1 cellular context compared by ENCODE assay signal in the genomic region with DNA sequence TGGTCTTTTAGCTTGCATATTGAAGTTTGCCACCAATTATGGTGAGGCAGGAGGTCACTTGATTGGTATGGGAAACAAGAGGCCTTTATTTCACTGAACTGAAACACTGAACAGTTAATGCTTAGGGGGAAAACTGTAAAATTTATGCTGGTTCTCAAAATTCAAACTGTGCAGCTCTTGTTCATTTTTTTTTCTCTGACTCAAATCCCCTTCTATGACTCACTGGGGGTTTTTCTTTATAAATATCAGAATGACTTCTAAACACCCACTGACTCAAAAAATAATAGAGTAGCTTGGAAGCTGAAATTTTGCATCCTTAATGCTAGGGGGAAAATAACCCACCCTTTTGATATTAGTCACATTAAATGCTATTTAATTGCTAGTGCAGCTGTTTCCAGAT.
TF ChIP-seq lines count a peak whose summit lies in the region.

No MANE protein-coding gene starts in this region.

TF ChIP-seq in GM12878, 131 proteins besides CTCF, POLR2A, EP300 and RAD21 (continued from another document and continues in another):
- TF ChIP-seq, protein P1, sequence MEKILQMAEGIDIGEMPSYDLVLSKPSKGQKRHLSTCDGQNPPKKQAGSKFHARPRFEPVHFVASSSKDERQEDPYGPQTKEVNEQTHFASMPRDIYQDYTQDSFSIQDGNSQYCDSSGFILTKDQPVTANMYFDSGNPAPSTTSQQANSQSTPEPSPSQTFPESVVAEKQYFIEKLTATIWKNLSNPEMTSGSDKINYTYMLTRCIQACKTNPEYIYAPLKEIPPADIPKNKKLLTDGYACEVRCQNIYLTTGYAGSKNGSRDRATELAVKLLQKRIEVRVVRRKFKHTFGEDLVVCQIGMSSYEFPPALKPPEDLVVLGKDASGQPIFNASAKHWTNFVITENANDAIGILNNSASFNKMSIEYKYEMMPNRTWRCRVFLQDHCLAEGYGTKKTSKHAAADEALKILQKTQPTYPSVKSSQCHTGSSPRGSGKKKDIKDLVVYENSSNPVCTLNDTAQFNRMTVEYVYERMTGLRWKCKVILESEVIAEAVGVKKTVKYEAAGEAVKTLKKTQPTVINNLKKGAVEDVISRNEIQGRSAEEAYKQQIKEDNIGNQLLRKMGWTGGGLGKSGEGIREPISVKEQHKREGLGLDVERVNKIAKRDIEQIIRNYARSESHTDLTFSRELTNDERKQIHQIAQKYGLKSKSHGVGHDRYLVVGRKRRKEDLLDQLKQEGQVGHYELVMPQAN (conservative IDR thresholded peaks at IDR 0.05): no peak
- TF ChIP-seq MAX (IDR thresholded peaks at IDR 0.05; ENCODE audit: low read depth, low read length) (no peak), SMC3 (IDR thresholded peaks at IDR 0.05; ENCODE audit: borderline replicate concordance, low read length) (no peak), TCF7 (IDR thresholded peaks at IDR 0.05; ENCODE audit: borderline replicate concordance) (0 out of 2 replicates have a peak, but pooled peaks have one; percentile 56), USF1 (IDR thresholded peaks at IDR 0.05; ENCODE audit: borderline replicate concordance, extremely low read length, insufficient read depth, low read depth, low read length) (no peak), MYB (IDR thresholded peaks at IDR 0.05; ENCODE audit: borderline replicate concordance, low read depth, low read length) (no peak), PBX3 (IDR thresholded peaks at IDR 0.05; ENCODE audit: insufficient replicate concordance, low read depth, low read length) (no peak), ZBTB40 (IDR thresholded peaks at IDR 0.05; ENCODE audit: borderline replicate concordance) (no peak), ZNF687 (IDR thresholded peaks at IDR 0.05) (0 out of 2 replicates have a peak, but pooled peaks have one; percentile 20), ZBTB4 (CRISPR knock-in tag; IDR thresholded peaks at IDR 0.05) (no peak), STAT3 (IDR thresholded peaks at IDR 0.05; ENCODE audit: low read depth, low read length) (no peak), RAD51 (IDR thresholded peaks at IDR 0.05) (no peak)
- TF ChIP-seq, protein P2, sequence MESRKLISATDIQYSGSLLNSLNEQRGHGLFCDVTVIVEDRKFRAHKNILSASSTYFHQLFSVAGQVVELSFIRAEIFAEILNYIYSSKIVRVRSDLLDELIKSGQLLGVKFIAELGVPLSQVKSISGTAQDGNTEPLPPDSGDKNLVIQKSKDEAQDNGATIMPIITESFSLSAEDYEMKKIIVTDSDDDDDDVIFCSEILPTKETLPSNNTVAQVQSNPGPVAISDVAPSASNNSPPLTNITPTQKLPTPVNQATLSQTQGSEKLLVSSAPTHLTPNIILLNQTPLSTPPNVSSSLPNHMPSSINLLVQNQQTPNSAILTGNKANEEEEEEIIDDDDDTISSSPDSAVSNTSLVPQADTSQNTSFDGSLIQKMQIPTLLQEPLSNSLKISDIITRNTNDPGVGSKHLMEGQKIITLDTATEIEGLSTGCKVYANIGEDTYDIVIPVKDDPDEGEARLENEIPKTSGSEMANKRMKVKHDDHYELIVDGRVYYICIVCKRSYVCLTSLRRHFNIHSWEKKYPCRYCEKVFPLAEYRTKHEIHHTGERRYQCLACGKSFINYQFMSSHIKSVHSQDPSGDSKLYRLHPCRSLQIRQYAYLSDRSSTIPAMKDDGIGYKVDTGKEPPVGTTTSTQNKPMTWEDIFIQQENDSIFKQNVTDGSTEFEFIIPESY (IDR thresholded peaks at IDR 0.05): no peak
- TF ChIP-seq, protein P3, sequence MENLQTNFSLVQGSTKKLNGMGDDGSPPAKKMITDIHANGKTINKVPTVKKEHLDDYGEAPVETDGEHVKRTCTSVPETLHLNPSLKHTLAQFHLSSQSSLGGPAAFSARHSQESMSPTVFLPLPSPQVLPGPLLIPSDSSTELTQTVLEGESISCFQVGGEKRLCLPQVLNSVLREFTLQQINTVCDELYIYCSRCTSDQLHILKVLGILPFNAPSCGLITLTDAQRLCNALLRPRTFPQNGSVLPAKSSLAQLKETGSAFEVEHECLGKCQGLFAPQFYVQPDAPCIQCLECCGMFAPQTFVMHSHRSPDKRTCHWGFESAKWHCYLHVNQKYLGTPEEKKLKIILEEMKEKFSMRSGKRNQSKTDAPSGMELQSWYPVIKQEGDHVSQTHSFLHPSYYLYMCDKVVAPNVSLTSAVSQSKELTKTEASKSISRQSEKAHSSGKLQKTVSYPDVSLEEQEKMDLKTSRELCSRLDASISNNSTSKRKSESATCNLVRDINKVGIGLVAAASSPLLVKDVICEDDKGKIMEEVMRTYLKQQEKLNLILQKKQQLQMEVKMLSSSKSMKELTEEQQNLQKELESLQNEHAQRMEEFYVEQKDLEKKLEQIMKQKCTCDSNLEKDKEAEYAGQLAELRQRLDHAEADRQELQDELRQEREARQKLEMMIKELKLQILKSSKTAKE (IDR thresholded peaks at IDR 0.05; ENCODE audit: low read depth, poor library complexity, severe bottlenecking): peak; percentile 35
- TF ChIP-seq, protein P4, sequence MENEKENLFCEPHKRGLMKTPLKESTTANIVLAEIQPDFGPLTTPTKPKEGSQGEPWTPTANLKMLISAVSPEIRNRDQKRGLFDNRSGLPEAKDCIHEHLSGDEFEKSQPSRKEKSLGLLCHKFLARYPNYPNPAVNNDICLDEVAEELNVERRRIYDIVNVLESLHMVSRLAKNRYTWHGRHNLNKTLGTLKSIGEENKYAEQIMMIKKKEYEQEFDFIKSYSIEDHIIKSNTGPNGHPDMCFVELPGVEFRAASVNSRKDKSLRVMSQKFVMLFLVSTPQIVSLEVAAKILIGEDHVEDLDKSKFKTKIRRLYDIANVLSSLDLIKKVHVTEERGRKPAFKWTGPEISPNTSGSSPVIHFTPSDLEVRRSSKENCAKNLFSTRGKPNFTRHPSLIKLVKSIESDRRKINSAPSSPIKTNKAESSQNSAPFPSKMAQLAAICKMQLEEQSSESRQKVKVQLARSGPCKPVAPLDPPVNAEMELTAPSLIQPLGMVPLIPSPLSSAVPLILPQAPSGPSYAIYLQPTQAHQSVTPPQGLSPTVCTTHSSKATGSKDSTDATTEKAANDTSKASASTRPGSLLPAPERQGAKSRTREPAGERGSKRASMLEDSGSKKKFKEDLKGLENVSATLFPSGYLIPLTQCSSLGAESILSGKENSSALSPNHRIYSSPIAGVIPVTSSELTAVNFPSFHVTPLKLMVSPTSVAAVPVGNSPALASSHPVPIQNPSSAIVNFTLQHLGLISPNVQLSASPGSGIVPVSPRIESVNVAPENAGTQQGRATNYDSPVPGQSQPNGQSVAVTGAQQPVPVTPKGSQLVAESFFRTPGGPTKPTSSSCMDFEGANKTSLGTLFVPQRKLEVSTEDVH (IDR thresholded peaks at IDR 0.05; ENCODE audit: low read depth, partially characterized antibody): no peak
